Comparison of ENCODE assay signal across 14 cellular contexts in the genomic region with DNA sequence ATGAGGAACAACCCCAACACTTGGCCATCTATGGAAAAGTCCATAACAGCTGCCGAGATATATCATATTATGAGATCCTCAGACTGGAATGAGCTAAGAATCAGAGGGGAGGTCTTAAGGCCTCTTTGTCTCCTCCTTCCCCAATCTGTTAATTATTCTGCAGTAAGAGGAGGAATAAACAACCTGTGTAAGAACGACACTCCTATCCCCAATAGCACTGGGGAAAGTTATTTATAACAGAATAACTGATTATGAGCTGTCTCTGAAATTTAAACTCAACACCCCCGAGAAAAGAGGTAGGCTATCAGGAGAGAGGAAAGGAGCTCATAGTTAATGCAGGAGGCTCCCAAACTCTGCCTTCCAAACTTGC.
A peak's percentile ranks its signal among the peaks of the same experiment; 100 is the strongest.
DNase-seq lines count a peak whose midpoint lies in the region; ATAC-seq and TF ChIP-seq lines count a peak whose summit lies in the region.
"Had no signal": no experiment of that assay in that cellular context is flagged by ENCODE, and none has a peak within 500 bp of the region (broad histone marks: within the 10 kb centered on the region; RNA-seq: fewer than 3 reads in every experiment).

No MANE protein-coding gene starts in this region.

- no peaks in the 10 kb centered on the region for H3K4me1 ChIP-seq in smooth muscle cell (ENCODE audit: low read depth)

- H3K27ac Mint-ChIP-seq in IgD-negative memory B cell: peak overlapping the region in 2 of 3 donors; percentile 74 to 77
- peak overlapping the region; percentile 51 for H3K27ac Mint-ChIP-seq in central memory CD8-positive, alpha-beta T cell (ENCODE audit: low read depth)
- H3K27ac Mint-ChIP-seq: CD4-positive, alpha-beta T cell; endodermal cell had no signal

- no peaks in the 10 kb centered on the region for H4K20me1 ChIP-seq in smooth muscle cell (ENCODE audit: low read depth)

- peaks cover 0 to 4% (median 0%) of the 10 kb centered on the region in 3 donors for H3K4me1 Mint-ChIP-seq in IgD-negative memory B cell
- H3K4me1 Mint-ChIP-seq in central memory CD8-positive, alpha-beta T cell: peaks cover 21% of the 10 kb centered on the region
- H3K4me1 Mint-ChIP-seq: brain, endodermal cell had no signal

- 95% methylated on average over 3 of the region's 3 CpGs for WGBS in smooth muscle cell (ENCODE audit: low lambda C conversion rate)

- TF ChIP-seq CTCF in smooth muscle cell (IDR thresholded peaks at IDR 0.05; ENCODE audit: borderline replicate concordance, insufficient read depth, poor library complexity, severe bottlenecking) (no peak), WERI-Rb-1 (IDR thresholded peaks at IDR 0.05; ENCODE audit: low read depth, low read length) (no peak)

- H3F3A ChIP-seq in smooth muscle cell (ENCODE audit: low read depth): no peaks in the 10 kb centered on the region

- H3K9me3 Mint-ChIP-seq in IgD-negative memory B cell: no peaks in the 10 kb centered on the region
- H3K9me3 Mint-ChIP-seq in central memory CD8-positive, alpha-beta T cell: no peaks in the 10 kb centered on the region
- H3K9me3 Mint-ChIP-seq: brain; CD4-positive, alpha-beta T cell; endodermal cell had no signal

- no peaks in the 10 kb centered on the region for H3K79me2 ChIP-seq in smooth muscle cell (ENCODE audit: low read depth)

- no peak overlapping the region for H3K4me3 Mint-ChIP-seq in IgD-negative memory B cell
- no peak overlapping the region for H3K4me3 Mint-ChIP-seq in central memory CD8-positive, alpha-beta T cell
- H3K4me3 Mint-ChIP-seq: brain; CD4-positive, alpha-beta T cell; endodermal cell had no signal

- H3K36me3 Mint-ChIP-seq in IgD-negative memory B cell: peaks cover 3% of the 10 kb centered on the region
- H3K36me3 Mint-ChIP-seq in central memory CD8-positive, alpha-beta T cell (ENCODE audit: insufficient read depth): peaks cover 53% of the 10 kb centered on the region

- H3K27ac ChIP-seq in smooth muscle cell (ENCODE audit: low read depth): peak overlapping the region; percentile 75
- H3K27ac ChIP-seq in WERI-Rb-1: no peak overlapping the region
- H3K27ac ChIP-seq: gastrocnemius medialis had no signal

- H3K4me2 ChIP-seq in smooth muscle cell: peak overlapping the region; percentile 65

- peak; percentile 9 for ATAC-seq in GM19025 (IDR thresholded peaks at IDR 0.05; ENCODE audit: low read depth, unreplicated experiment)
- no peak for ATAC-seq in central memory CD8-positive, alpha-beta T cell (replicated peaks; ENCODE audit: extremely low read depth, poor library complexity, severe bottlenecking)
- no peak for ATAC-seq in GM21360 (IDR thresholded peaks at IDR 0.05; ENCODE audit: unreplicated experiment)
- ATAC-seq: gastrocnemius medialis had no signal

- H3K9me3 ChIP-seq in smooth muscle cell (replicated peaks; ENCODE audit: low read depth) (no peaks in the 10 kb centered on the region), WERI-Rb-1 (ENCODE audit: severe bottlenecking) (no peaks in the 10 kb centered on the region)
- H3K9me3 ChIP-seq: gastrocnemius medialis had no signal

- H3K27me3 ChIP-seq in smooth muscle cell (ENCODE audit: low read depth): no peaks in the 10 kb centered on the region
- no peaks in the 10 kb centered on the region for H3K27me3 ChIP-seq in WERI-Rb-1 (ENCODE audit: insufficient read depth, low read depth, severe bottlenecking)
- H3K27me3 ChIP-seq: gastrocnemius medialis had no signal

- H3K4me3 ChIP-seq in smooth muscle cell (no peak overlapping the region), WERI-Rb-1 (ENCODE audit: low read depth, low read length) (no peak overlapping the region)
- H3K4me3 ChIP-seq: gastrocnemius medialis had no signal

- peak overlapping the region; percentile 21 for H3K9ac ChIP-seq in smooth muscle cell (ENCODE audit: low read depth)

- no peak for DNase-seq in central memory CD8-positive, alpha-beta T cell (ENCODE audit: low spot score in 2 of 2)
- DNase-seq in smooth muscle cell (lab: John Stamatoyannopoulos, UW; ENCODE audit: unreplicated experiment): no peak
- no peak for DNase-seq in WERI-Rb-1
- no peak for DNase-seq in activated CD4-positive, alpha-beta T cell treated with anti-CD3 and anti-CD28 coated beads, Interleukin-2, amount 50 U/mL, for 48 hours
- DNase-seq: CD4-positive, alpha-beta T cell; endodermal cell; gastrocnemius medialis; midbrain; NCI-H1105 treated with DMSO at 0.1 percent for 48 hours; NCI-H446 treated with DMSO at 0.1 percent for 48 hours had no signal

- H2AFZ ChIP-seq in smooth muscle cell (ENCODE audit: low read depth): no peak overlapping the region

- no peaks in the 10 kb centered on the region for H3K27me3 Mint-ChIP-seq in IgD-negative memory B cell
- H3K27me3 Mint-ChIP-seq in central memory CD8-positive, alpha-beta T cell: no peaks in the 10 kb centered on the region
- H3K27me3 Mint-ChIP-seq: brain; CD4-positive, alpha-beta T cell had no signal

- H3K36me3 ChIP-seq in smooth muscle cell (ENCODE audit: low read depth) (no peaks in the 10 kb centered on the region), WERI-Rb-1 (peaks cover 81% of the 10 kb centered on the region)
